In genomic region chr16:85583491-85584181, GRCh38 we compare ENCODE assay signal across 10 cellular contexts. TPM values are rescaled to one million over a fixed set of nuclear protein-coding genes. Genes with fewer than 3 reads are reported as not detected.
DNase-seq lines count a peak whose midpoint lies in the region; ATAC-seq lines count a peak whose summit lies in the region.
"Had no signal": no experiment of that assay in that cellular context is flagged by ENCODE, and none has a peak within 500 bp of the region (broad histone marks: within the 10 kb centered on the region; RNA-seq: fewer than 3 reads in every experiment).

No MANE protein-coding gene starts in this region.

- no peak overlapping the region for H3K14ac ChIP-seq in neuronal stem cell (ENCODE audit: low read length)

- H2AK5ac ChIP-seq in neuronal stem cell (ENCODE audit: low read depth, low read length): peak overlapping the region; percentile 16

- no peak overlapping the region for H2BK5ac ChIP-seq in neuronal stem cell (ENCODE audit: low read length)

- H2BK12ac ChIP-seq in neuronal stem cell (ENCODE audit: low read length): no peak overlapping the region

- H2BK120ac ChIP-seq in neuronal stem cell (ENCODE audit: low read depth, low read length): no peak overlapping the region

- peak overlapping the region; percentile 26 for H3K4me2 ChIP-seq in neuronal stem cell (ENCODE audit: insufficient read depth, low read length, poor library complexity, severe bottlenecking)

- H2AFZ ChIP-seq in neuronal stem cell (ENCODE audit: low read length): no peak overlapping the region

- intact Hi-C loops in left colon (cut with DNase I, micrococcal nuclease): no loop called here

- H3K27me3 ChIP-seq in ectodermal cell (ENCODE audit: control insufficient read depth, insufficient read depth, low read length, poor library complexity, severe bottlenecking) (peaks cover 53% of the 10 kb centered on the region), neuronal stem cell (ENCODE audit: control insufficient read depth in 3 of 3, insufficient read depth in 3 of 3, low read depth in 1 of 3, low read length in 3 of 3) (peaks cover 0 to 29% (median 0%) of the 10 kb centered on the region in 3 experiments), SJCRH30 (no peaks in the 10 kb centered on the region)

- H3K18ac ChIP-seq in neuronal stem cell (ENCODE audit: low read length): peak overlapping the region; percentile 69

- H3K4me3 ChIP-seq in ectodermal cell (ENCODE audit: insufficient read depth, low read depth, low read length) (no peak overlapping the region), neuronal stem cell (ENCODE audit: low read length in 2 of 2) (peak overlapping the region in 1 of 2 donors; percentile 5), SJCRH30 (no peak overlapping the region)

- H3K9me3 ChIP-seq in ectodermal cell (ENCODE audit: control insufficient read depth, low read length) (no peaks in the 10 kb centered on the region), neuronal stem cell (replicated peaks in 1 of 2; ENCODE audit: control insufficient read depth in 2 of 2, insufficient read depth in 1 of 2, low read depth in 1 of 2, low read length in 2 of 2) (peaks cover 2 to 4% of the 10 kb centered on the region in 2 donors), SJCRH30 (replicated peaks) (no peaks in the 10 kb centered on the region)

- H3K27ac ChIP-seq in ectodermal cell (ENCODE audit: insufficient read depth, low read depth, low read length, poor library complexity, severe bottlenecking) (peak overlapping the region; percentile 76), neuronal stem cell (replicated peaks; ENCODE audit: low read length) (no peak overlapping the region), SJCRH30 (no peak overlapping the region)

- H4K8ac ChIP-seq in neuronal stem cell (ENCODE audit: low read depth, low read length): no peak overlapping the region

- H3K23ac ChIP-seq in neuronal stem cell (ENCODE audit: low read depth, low read length, poor library complexity): no peak overlapping the region

- WGBS in ectodermal cell, 2 experiments: 6 to 11% methylated on average over 22 of the region's 22 CpGs
- WGBS in neuronal stem cell (ENCODE audit: extremely low coverage in 2 of 2, insufficient read length in 2 of 2, insufficient replicate concordance in 1 of 2), 2 donors: no CpG with 5 or more reads among the region's 22 CpGs

- no peaks in the 10 kb centered on the region for H3K36me3 ChIP-seq in ectodermal cell (ENCODE audit: control insufficient read depth, insufficient read depth, low read length)
- H3K36me3 ChIP-seq in neuronal stem cell (replicated peaks in 1 of 2; ENCODE audit: control insufficient read depth in 2 of 2, insufficient read depth in 2 of 2, low read length in 2 of 2): no peaks in the 10 kb centered on the region
- H3K36me3 ChIP-seq in SJCRH30: no peaks in the 10 kb centered on the region

- no peaks in the 10 kb centered on the region for H3K79me1 ChIP-seq in neuronal stem cell (ENCODE audit: low read depth, low read length)

- peaks cover 91% of the 10 kb centered on the region for H3K4me1 ChIP-seq in ectodermal cell (ENCODE audit: control insufficient read depth, insufficient read depth, low read length)
- peaks cover 51 to 96% of the 10 kb centered on the region in 2 donors for H3K4me1 ChIP-seq in neuronal stem cell (ENCODE audit: control insufficient read depth in 2 of 2, insufficient read depth in 1 of 2, low read depth in 1 of 2, low read length in 2 of 2)
- H3K4me1 ChIP-seq in SJCRH30: peaks cover 5% of the 10 kb centered on the region; the same call in 1 of the 2 replicates

- DNase-seq in EH (ENCODE audit: low read depth): peak; percentile 91
- DNase-seq in NCI-H345 (lab: John Stamatoyannopoulos, UW): peak; percentile 84
- DNase-seq in neuronal stem cell (ENCODE audit: low spot score): peak; percentile 65
- no peak for DNase-seq in left colon
- DNase-seq in SJCRH30: no peak
- DNase-seq: activated naive CD4-positive, alpha-beta T cell treated with anti-CD3 and anti-CD28 coated beads, Interleukin-2, amount 10 ng/mL, durations not matched to agents 7 days and 5 days; KG1 had no signal

- no peak for ATAC-seq in left colon
- ATAC-seq in GM18870 (IDR thresholded peaks at IDR 0.05; ENCODE audit: unreplicated experiment): no peak
- ATAC-seq in GM19463 (IDR thresholded peaks at IDR 0.05; ENCODE audit: unreplicated experiment): no peak

- H3K9ac ChIP-seq in neuronal stem cell (ENCODE audit: low read depth, low read length, poor library complexity): no peak overlapping the region

- H2BK15ac ChIP-seq in neuronal stem cell (ENCODE audit: low read length): no peak overlapping the region

- no peak overlapping the region for H4K91ac ChIP-seq in neuronal stem cell (ENCODE audit: low read depth, low read length, poor library complexity)

- H3K4ac ChIP-seq in neuronal stem cell (ENCODE audit: low read length): no peak overlapping the region

RNA-seq across cellular contexts. Expression of gene GSE1, which starts 29.5 kb away (rescaled TPM):
- polyA plus RNA-seq in ectodermal cell (2013, experiment 1 of 4): 22.2 TPM
- polyA plus RNA-seq in ectodermal cell (2013, experiment 2 of 4): 29.1 TPM
- polyA plus RNA-seq in ectodermal cell (2013, experiment 3 of 4): 22.7 TPM
- 23.8 TPM for polyA plus RNA-seq in ectodermal cell (2013, experiment 4 of 4)
- 5.7 TPM for polyA plus RNA-seq in neuronal stem cell (2013, experiment 1 of 2)
- polyA plus RNA-seq in neuronal stem cell (2013, experiment 2 of 2): 6.2 TPM
- 100 to 1,000 TPM in 1 of 2 donors, 10 to 100 TPM in 1; 94.7 to 110 TPM for total RNA-seq in left colon
- 31.1 and 33.8 TPM in 2 replicates for total RNA-seq in SJCRH30 (2014; rRNA removed; shearing (Covaris generic))

Comparison
In these comparisons a context has a peak if more than half of its experiments do, and no peak if none do; other contexts are left out.
1. DNase-seq: peak in EH (single experiment), NCI-H345 (single experiment) and neuronal stem cell (single experiment); none in left colon (0 of 2) and SJCRH30 (0 of 2).